8 cellular contexts compared by ENCODE assay signal in genomic region chr16:69754469-69755310, GRCh38. TPM values are rescaled to one million over a fixed set of nuclear protein-coding genes. Genes with fewer than 3 reads are reported as not detected.
DNase-seq lines count a peak whose midpoint lies in the region; ATAC-seq and TF ChIP-seq lines count a peak whose summit lies in the region.

Gene NOB1, minus strand, starts transcription at chr16:69754926. Its CDS starts 16 bp downstream, at chr16:69754910.

- peak; percentile 99 for ATAC-seq in HG02678 (IDR thresholded peaks at IDR 0.05; ENCODE audit: unreplicated experiment)
- ATAC-seq in Right ventricle myocardium superior (ENCODE audit: poor library complexity), result peak; percentile 99

- H4K20me1 ChIP-seq in SU-DHL-6 (ENCODE audit: low read depth, low read length), result no peaks in the 10 kb centered on the region

- H3K79me2 ChIP-seq in SU-DHL-6 (ENCODE audit: insufficient read depth, low read length) (peaks cover 41% of the 10 kb centered on the region), parathyroid adenoma (peaks cover 11% of the 10 kb centered on the region)

- H3K9ac ChIP-seq in SU-DHL-6 (ENCODE audit: low read length), result peak within 1 kb of the TSS; percentile 94
- H3K9ac ChIP-seq in parathyroid adenoma, result no peak within 1 kb of the TSS

- H3F3A ChIP-seq in SU-DHL-6 (ENCODE audit: insufficient read depth), result no peaks in the 10 kb centered on the region

- H2AFZ ChIP-seq in SU-DHL-6 (ENCODE audit: low read depth, low read length, severe bottlenecking), result peak within 1 kb of the TSS; percentile 85
- H2AFZ ChIP-seq in parathyroid adenoma, result peak within 1 kb of the TSS; percentile 92

- H3K4me3 ChIP-seq in SU-DHL-6 (ENCODE audit: insufficient read depth, low read length, poor library complexity, severe bottlenecking) (peak within 1 kb of the TSS; percentile 70), parathyroid adenoma (ENCODE audit: low read depth, low read length) (peak within 1 kb of the TSS; percentile 71), tibial nerve (peak within 1 kb of the TSS; percentile 77 to 97 (median 91))

- intact Hi-C loops in Right ventricle myocardium superior (cut with DNase I), result loop anchor here (2.0 to 10.0 kb wide), 2 partner anchors 46 to 360 kb away; no protein-coding TSS in a partner anchor

- H3K9me3 ChIP-seq in SU-DHL-6 (ENCODE audit: insufficient read depth, low read length) (no peaks in the 10 kb centered on the region), parathyroid adenoma (ENCODE audit: control insufficient read depth, low read length) (no peaks in the 10 kb centered on the region), tibial nerve (no peaks in the 10 kb centered on the region)

- 1% methylated on average over 32 to 57 of the region's 58 CpGs for WGBS in tibial nerve, 2 donors

- peaks cover 12% of the 10 kb centered on the region; the same call in 1 of the 2 replicates for H3K36me3 ChIP-seq in SU-DHL-6 (ENCODE audit: low read length)
- H3K36me3 ChIP-seq in parathyroid adenoma (ENCODE audit: control insufficient read depth, insufficient read depth, low read length), result no peaks in the 10 kb centered on the region
- H3K36me3 ChIP-seq in tibial nerve, result peaks cover 0 to 33% (median 0%) of the 10 kb centered on the region in 3 donors

- peak; percentile 99 for TF ChIP-seq CTCF in GM12872 (IDR thresholded peaks at IDR 0.05; ENCODE audit: insufficient read depth, low read depth, low read length)
- TF ChIP-seq CTCF in SU-DHL-6 (IDR thresholded peaks at IDR 0.05; ENCODE audit: insufficient read depth, low read length, poor library complexity, severe bottlenecking), result peak; percentile 93
- TF ChIP-seq CTCF in parathyroid adenoma (IDR thresholded peaks at IDR 0.05), result peak; percentile 99
- TF ChIP-seq CTCF in tibial nerve (IDR thresholded peaks at IDR 0.05), result peak; percentile 92 to 100 (median 99)

- TF ChIP-seq EP300 in tibial nerve (IDR thresholded peaks at IDR 0.05), result peak; percentile 88 to 89

- H3K4me1 ChIP-seq in parathyroid adenoma (no peaks in the 10 kb centered on the region), tibial nerve (peaks cover 0 to 27% (median 12%) of the 10 kb centered on the region in 4 donors)

- peak within 1 kb of the TSS; percentile 36 for H3K27ac ChIP-seq in SU-DHL-6 (ENCODE audit: low read depth, low read length)
- H3K27ac ChIP-seq in parathyroid adenoma, result peak within 1 kb of the TSS; percentile 57
- H3K27ac ChIP-seq in tibial nerve, result peak within 1 kb of the TSS; percentile 55 to 85 (median 77)

- no peaks in the 10 kb centered on the region for H3K9me2 ChIP-seq in SU-DHL-6 (replicated peaks; ENCODE audit: insufficient read depth, low read length)

- H3K27me3 ChIP-seq in SU-DHL-6 (ENCODE audit: low read length), result no peaks in the 10 kb centered on the region
- no peaks in the 10 kb centered on the region for H3K27me3 ChIP-seq in parathyroid adenoma (ENCODE audit: control insufficient read depth, insufficient read depth, low read length)
- no peaks in the 10 kb centered on the region for H3K27me3 ChIP-seq in tibial nerve

- TF ChIP-seq POLR2A in tibial nerve (IDR thresholded peaks at IDR 0.05), result peak; percentile 15 to 50

- DNase-seq in NCI-H128 (lab: John Stamatoyannopoulos, UW; ENCODE audit: unreplicated experiment) (peak; percentile 87), Right ventricle myocardium superior (peak; percentile 98), tibial nerve (ENCODE audit: low spot score in 2 of 2) (peak; percentile 81 to 84)
- peak; percentile 91 for DNase-seq in activated naive CD8-positive, alpha-beta T cell treated with anti-CD3 and anti-CD28 coated beads, Interleukin-2, amount 50 U/mL, for 16 hours (ENCODE audit: low read depth, low spot score)

- H3K4me2 ChIP-seq in SU-DHL-6 (ENCODE audit: low read depth, low read length, poor library complexity, severe bottlenecking) (peak within 1 kb of the TSS; percentile 74), parathyroid adenoma (ENCODE audit: low read length) (peak within 1 kb of the TSS; percentile 84)

RNA-seq across cellular contexts. Expression of gene NOB1, which starts in this region (rescaled TPM):
- total RNA-seq in Right ventricle myocardium superior (15.6 TPM), tibial nerve (10 to 100 TPM; 23.2 to 42.3 (median 38.1) TPM)

Comparison
In these comparisons a context has a peak if more than half of its experiments do, and no peak if none do; other contexts are left out.
1. Peak in every context shown above with its lines: DNase-seq, ATAC-seq, H3K4me3 ChIP-seq and H3K27ac ChIP-seq.